22 cellular contexts compared by ENCODE assay signal in the genomic region with DNA sequence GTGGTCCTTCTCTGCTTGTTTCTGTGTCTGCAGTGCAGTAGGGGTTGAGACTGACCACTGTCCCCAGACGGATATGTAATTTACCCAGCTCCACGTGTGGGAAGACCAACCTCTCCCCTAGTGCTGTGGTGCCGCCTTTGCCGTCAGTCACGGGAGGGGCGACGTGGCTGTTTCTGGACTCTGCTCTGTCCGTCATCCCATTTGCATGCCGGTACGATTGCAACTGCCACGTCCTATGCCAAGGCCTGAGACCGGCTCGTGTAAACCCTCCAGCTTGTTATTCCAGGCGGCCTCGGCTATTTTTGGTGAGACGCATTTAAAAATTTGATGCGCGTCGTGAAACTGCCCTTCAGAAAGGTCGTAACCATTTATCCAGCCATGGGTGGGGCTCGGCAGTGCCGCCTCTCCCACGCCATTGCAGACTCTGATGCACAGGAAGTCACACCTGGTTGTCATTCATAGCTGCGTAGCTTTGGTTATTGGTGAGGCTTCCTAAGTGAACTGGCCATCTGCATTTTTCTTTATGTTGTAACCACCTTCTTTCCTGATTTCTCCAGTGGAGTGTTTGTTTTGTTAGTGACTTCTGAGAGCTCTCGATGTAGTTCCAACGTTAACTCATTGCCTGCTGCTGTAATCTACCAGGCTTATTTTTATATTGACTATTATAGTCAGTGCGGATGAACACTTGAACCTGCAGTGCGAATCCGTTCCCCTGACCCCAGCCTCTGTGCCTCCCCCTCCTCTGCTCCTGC.
DNase-seq lines count a peak whose midpoint lies in the region; ATAC-seq and TF ChIP-seq lines count a peak whose summit lies in the region.
"Had no signal": no experiment of that assay in that cellular context is flagged by ENCODE, and none has a peak within 500 bp of the region (broad histone marks: within the 10 kb centered on the region; RNA-seq: fewer than 3 reads in every experiment).

No MANE protein-coding gene starts in this region.

- no peak overlapping the region for H3K9ac ChIP-seq in neural progenitor cell
- H3K9ac ChIP-seq: KMS-11 had no signal

- ATAC-seq in Right ventricle myocardium inferior (peak; percentile 67), GM18505 (IDR thresholded peaks at IDR 0.05; ENCODE audit: unreplicated experiment) (no peak)
- ATAC-seq: activated naive CD4-positive, alpha-beta T cell treated with anti-CD3 and anti-CD28 coated beads, Interleukin-2, amount 50 U/mL, for 72 hours; T-cell had no signal

- H3K36me3 ChIP-seq in right atrium auricular region = peaks cover 49% of the 10 kb centered on the region
- no peaks in the 10 kb centered on the region for H3K36me3 ChIP-seq in neural progenitor cell
- H3K36me3 ChIP-seq: ascending aorta, vagina had no signal

- DNase-seq in Right ventricle myocardium inferior (ENCODE audit: missing footprints) = no peak
- DNase-seq in cardiac septum (ENCODE audit: low spot score) = no peak
- DNase-seq in right atrium auricular region (ENCODE audit: low spot score) = no peak
- no peak for DNase-seq in neural progenitor cell (ENCODE audit: low spot score)
- DNase-seq in Ammon's horn (ENCODE audit: low spot score) = no peak
- DNase-seq in COR-L47 (lab: John Stamatoyannopoulos, UW) = no peak
- DNase-seq in osteocyte (ENCODE audit: extremely low spot score, unreplicated experiment) = no peak
- DNase-seq: cerebellar nuclear complex; foreskin melanocyte; H7; midbrain; NCI-H1092; NCI-H2081 treated with DMSO at 0.1 percent for 48 hours; NCI-H524; stimulated activated CD4-positive, alpha-beta T cell treated with anti-CD3 and anti-CD28 coated beads, Interleukin-4, amount 100 ng/mL, for 4 hours; stomach; T-cell had no signal

- no peaks in the 10 kb centered on the region for H3K9me3 Mint-ChIP-seq in neural progenitor cell
- no peaks in the 10 kb centered on the region for H3K9me3 Mint-ChIP-seq in osteocyte (ENCODE audit: unreplicated experiment)
- H3K9me3 Mint-ChIP-seq: activated naive CD4-positive, alpha-beta T cell treated with anti-CD3 and anti-CD28 coated beads, Interleukin-2, amount 50 U/mL, for 72 hours; T-cell had no signal

- H3K27ac ChIP-seq in right atrium auricular region (peak overlapping the region; percentile 82 to 85), neural progenitor cell (no peak overlapping the region)
- H3K27ac ChIP-seq: ascending aorta, KMS-11, stomach, vagina had no signal

- no peak for TF ChIP-seq POLR2A in GM18505 (IDR thresholded peaks at IDR 0.05; ENCODE audit: borderline replicate concordance, extremely low read depth, insufficient read depth, insufficient read length)

- no peaks in the 10 kb centered on the region for H4K20me1 ChIP-seq in neural progenitor cell (ENCODE audit: low read depth)

- H3K9me3 ChIP-seq in right atrium auricular region = no peaks in the 10 kb centered on the region
- H3K9me3 ChIP-seq in neural progenitor cell (ENCODE audit: low read depth) = no peaks in the 10 kb centered on the region
- H3K9me3 ChIP-seq: ascending aorta, stomach, vagina had no signal

- H3K36me3 Mint-ChIP-seq in neural progenitor cell (no peaks in the 10 kb centered on the region), osteocyte (ENCODE audit: unreplicated experiment) (no peaks in the 10 kb centered on the region)
- H3K36me3 Mint-ChIP-seq: activated naive CD4-positive, alpha-beta T cell treated with anti-CD3 and anti-CD28 coated beads, Interleukin-2, amount 50 U/mL, for 72 hours; T-cell had no signal

- intact Hi-C loops in Right ventricle myocardium inferior (cut with DNase I) = no loop called here
- intact Hi-C loops in cardiac septum (cut with DNase I) = no loop called here

- H3K4me3 ChIP-seq in right atrium auricular region = no peak overlapping the region
- no peak overlapping the region for H3K4me3 ChIP-seq in neural progenitor cell
- H3K4me3 ChIP-seq: ascending aorta, stomach, vagina had no signal

- H3K27me3 Mint-ChIP-seq in neural progenitor cell (ENCODE audit: insufficient read depth, low read depth) (peaks cover 11% of the 10 kb centered on the region), osteocyte (ENCODE audit: unreplicated experiment) (no peaks in the 10 kb centered on the region)

- peak overlapping the region; percentile 59 for H3K4me3 Mint-ChIP-seq in neural progenitor cell
- no peak overlapping the region for H3K4me3 Mint-ChIP-seq in osteocyte (ENCODE audit: unreplicated experiment)
- H3K4me3 Mint-ChIP-seq: T-cell had no signal

- H3K79me2 ChIP-seq in neural progenitor cell (ENCODE audit: low read depth) = no peaks in the 10 kb centered on the region

- no peak overlapping the region for H3K4me2 ChIP-seq in neural progenitor cell
- H3K4me2 ChIP-seq: KMS-11 had no signal

- H3K4me1 ChIP-seq in right atrium auricular region (peaks cover 0 to 35% of the 10 kb centered on the region in 2 donors), neural progenitor cell (peaks cover 16% of the 10 kb centered on the region)
- H3K4me1 ChIP-seq: ascending aorta, stomach had no signal

- no peak for TF ChIP-seq CTCF in right atrium auricular region (IDR thresholded peaks at IDR 0.05)
- no peak for TF ChIP-seq CTCF in neural progenitor cell (IDR thresholded peaks at IDR 0.05)
- TF ChIP-seq CTCF in osteocyte (IDR thresholded peaks at IDR 0.05) = no peak

- H3K4me1 Mint-ChIP-seq in neural progenitor cell = peaks cover 44% of the 10 kb centered on the region
- no peaks in the 10 kb centered on the region for H3K4me1 Mint-ChIP-seq in osteocyte (ENCODE audit: unreplicated experiment)
- H3K4me1 Mint-ChIP-seq: T-cell had no signal

- no peaks in the 10 kb centered on the region for H3K27me3 ChIP-seq in right atrium auricular region
- no peaks in the 10 kb centered on the region for H3K27me3 ChIP-seq in neural progenitor cell
- H3K27me3 ChIP-seq: ascending aorta, vagina had no signal

- H3F3A ChIP-seq in neural progenitor cell (ENCODE audit: low read depth) = no peaks in the 10 kb centered on the region

- peak overlapping the region; percentile 67 for H3K27ac Mint-ChIP-seq in neural progenitor cell
- no peak overlapping the region for H3K27ac Mint-ChIP-seq in osteocyte (ENCODE audit: unreplicated experiment)
- H3K27ac Mint-ChIP-seq: activated naive CD4-positive, alpha-beta T cell treated with anti-CD3 and anti-CD28 coated beads, Interleukin-2, amount 50 U/mL, for 72 hours; T-cell had no signal

- H2AFZ ChIP-seq in neural progenitor cell (replicated peaks) = no peak overlapping the region
